ENCODE assay signal across 28 cellular contexts in genomic region chr4:138802499-138802898, GRCh38.
"Had no signal": no experiment of that assay in that cellular context is flagged by ENCODE, and none has a peak within 500 bp of the region (broad histone marks: within the 10 kb centered on the region; RNA-seq: fewer than 3 reads in every experiment).

No MANE protein-coding gene starts in this region.

- ATAC-seq: activated naive CD4-positive, alpha-beta T cell treated with anti-CD3 and anti-CD28 coated beads, Interleukin-2, amount 50 U/mL, for 72 hours; activated naive CD8-positive, alpha-beta T cell treated with anti-CD3 and anti-CD28 coated beads, Interleukin-2, amount 50 U/mL, for 24 hours; activated T-cell treated with anti-CD3 and anti-CD28 coated beads, Interleukin-2, amount 50 U/mL, for 4 hours; T-cell had no signal

- H3K9me3 Mint-ChIP-seq: activated CD4-positive, alpha-beta memory T cell treated with anti-CD3 and anti-CD28 coated beads for 36 hours; activated CD4-positive, alpha-beta T cell treated with anti-CD3 and anti-CD28 coated beads, Interleukin-2, amount 10 ng/mL, durations not matched to agents 7 days and 5 days; activated naive CD4-positive, alpha-beta T cell treated with anti-CD3 and anti-CD28 coated beads, Interleukin-2, amount 50 U/mL, for 72 hours; activated naive CD8-positive, alpha-beta T cell treated with anti-CD3 and anti-CD28 coated beads, Interleukin-2, amount 50 U/mL, for 24 hours; activated T-cell treated with anti-CD3 and anti-CD28 coated beads, Interleukin-2, amount 50 U/mL, for 4 hours had no signal

- DNase-seq: activated CD4-positive, alpha-beta memory T cell treated with anti-CD3 and anti-CD28 coated beads for 36 hours; activated CD4-positive, alpha-beta T cell treated with anti-CD3 and anti-CD28 coated beads, Interleukin-2, amount 10 ng/mL, durations not matched to agents 7 days and 5 days; activated CD4-positive, CD25-positive, alpha-beta regulatory T cell; activated CD8-positive, alpha-beta memory T cell treated with anti-CD3 and anti-CD28 coated beads for 24 hours; activated effector memory CD4-positive, alpha-beta T cell treated with anti-CD3 and anti-CD28 coated beads, Interleukin-2, amount 50 U/mL, for 16 hours; activated naive CD4-positive, alpha-beta T cell treated with Interleukin-2 at 50 U/mL for 16 hours; activated naive CD8-positive, alpha-beta T cell treated with anti-CD3 and anti-CD28 coated beads, Interleukin-2, amount 50 U/mL, for 24 hours; activated T-cell treated with anti-CD3 and anti-CD28 coated beads, Interleukin-2, amount 50 U/mL, for 4 hours; amygdala; brain microvascular endothelial cell; caudate nucleus; NCI-H1092; NCI-H1417 treated with DMSO at 0.1 percent for 48 hours; NCI-H1694; NCI-H2029; NCI-H2107; NCI-H2171 treated with DMSO at 0.1 percent for 48 hours; NCI-H345; NCI-H510A; NCI-H526 treated with DMSO at 0.1 percent for 48 hours; NK-92 treated with Interleukin-12 subunit alpha and Interleukin-12 subunit beta, amount 100 ng/mL, for 24 hours; OCI-M1; Peyer's patch; T-cell; T-helper 2 cell; T1000 had no signal

- H3K4me3 Mint-ChIP-seq: activated CD4-positive, alpha-beta memory T cell treated with anti-CD3 and anti-CD28 coated beads for 36 hours; activated CD4-positive, alpha-beta T cell treated with anti-CD3 and anti-CD28 coated beads, Interleukin-2, amount 10 ng/mL, durations not matched to agents 7 days and 5 days; activated naive CD8-positive, alpha-beta T cell treated with anti-CD3 and anti-CD28 coated beads, Interleukin-2, amount 50 U/mL, for 24 hours; activated T-cell treated with anti-CD3 and anti-CD28 coated beads, Interleukin-2, amount 50 U/mL, for 4 hours; T-cell had no signal

- H3K4me1 Mint-ChIP-seq: activated CD4-positive, alpha-beta T cell treated with anti-CD3 and anti-CD28 coated beads, Interleukin-2, amount 10 ng/mL, durations not matched to agents 7 days and 5 days; activated naive CD8-positive, alpha-beta T cell treated with anti-CD3 and anti-CD28 coated beads, Interleukin-2, amount 50 U/mL, for 24 hours; T-cell had no signal

- H3K36me3 Mint-ChIP-seq: activated CD4-positive, alpha-beta memory T cell treated with anti-CD3 and anti-CD28 coated beads for 36 hours; activated naive CD4-positive, alpha-beta T cell treated with anti-CD3 and anti-CD28 coated beads, Interleukin-2, amount 50 U/mL, for 72 hours; T-cell had no signal

- H3K27ac Mint-ChIP-seq: activated CD4-positive, alpha-beta memory T cell treated with anti-CD3 and anti-CD28 coated beads for 36 hours; activated CD4-positive, alpha-beta T cell treated with anti-CD3 and anti-CD28 coated beads, Interleukin-2, amount 10 ng/mL, durations not matched to agents 7 days and 5 days; activated naive CD8-positive, alpha-beta T cell treated with anti-CD3 and anti-CD28 coated beads, Interleukin-2, amount 50 U/mL, for 24 hours; T-cell had no signal

- H3K4me3 ChIP-seq: Peyer's patch, SK-N-MC had no signal
